8 cellular contexts compared by ENCODE assay signal in genomic region chr2:158458617-158458920, GRCh38.
DNase-seq lines count a peak whose midpoint lies in the region; ATAC-seq and TF ChIP-seq lines count a peak whose summit lies in the region.

No MANE protein-coding gene starts in this region.

- no peaks in the 10 kb centered on the region for H3K9me3 ChIP-seq in muscle layer of colon (ENCODE audit: low read length)

- no peak for TF ChIP-seq CTCF in AG10803 (conservative IDR thresholded peaks at IDR 0.05; ENCODE audit: low read length)

- no peaks in the 10 kb centered on the region for H3K27me3 ChIP-seq in muscle layer of colon (ENCODE audit: control insufficient read depth in 1 of 2, insufficient read depth in 2 of 2, low read length in 2 of 2)

- no peak for ATAC-seq in GM19455 (IDR thresholded peaks at IDR 0.05; ENCODE audit: unreplicated experiment)

- no peak overlapping the region for H3K9ac ChIP-seq in muscle layer of colon (ENCODE audit: low read length)

- DNase-seq in AG10803 (ENCODE audit: low read depth): no peak
- DNase-seq in Kasumi-1 (lab: John Stamatoyannopoulos, UW): peak; percentile 26 to 53
- DNase-seq in cerebellar cortex (ENCODE audit: low spot score): peak; percentile 48
- no peak for DNase-seq in stimulated activated CD8-positive, alpha-beta memory T cell treated with anti-CD3 and anti-CD28 coated beads, Interleukin-4, amount 100 ng/mL, for 48 hours
- DNase-seq in activated CD4-positive, CD25-positive, alpha-beta regulatory T cell (lab: John Stamatoyannopoulos, UW): no peak
- DNase-seq in HuH-7.5 (ENCODE audit: low spot score): no peak

- H3K36me3 ChIP-seq in muscle layer of colon (ENCODE audit: insufficient read depth, low read length): no peaks in the 10 kb centered on the region

- H3K27ac ChIP-seq in muscle layer of colon (ENCODE audit: low read depth, low read length): no peak overlapping the region

- H3K4me3 ChIP-seq in AG10803 (ENCODE audit: low read length) (peak overlapping the region; percentile 87), muscle layer of colon (ENCODE audit: low read depth in 1 of 2, low read length in 2 of 2) (peak overlapping the region; percentile 75 to 84)

- peaks cover 10% of the 10 kb centered on the region for H3K4me1 ChIP-seq in muscle layer of colon (ENCODE audit: insufficient read depth, low read length)

Comparison
In these comparisons a context has a peak if more than half of its experiments do, and no peak if none do; other contexts are left out.
1. DNase-seq: peak in Kasumi-1 (2 of 2) and cerebellar cortex (single experiment); none in AG10803 (single experiment), stimulated activated CD8-positive, alpha-beta memory T cell treated with anti-CD3 and anti-CD28 coated beads, Interleukin-4, amount 100 ng/mL, for 48 hours (single experiment), activated CD4-positive, CD25-positive, alpha-beta regulatory T cell (0 of 4) and HuH-7.5 (single experiment).